ENCODE assay signal across 18 cellular contexts in genomic region chr7:118902600-118902999, GRCh38.
A peak's percentile ranks its signal among the peaks of the same experiment; 100 is the strongest.
DNase-seq lines count a peak whose midpoint lies in the region; ATAC-seq, FAIRE-seq and TF ChIP-seq lines count a peak whose summit lies in the region.
"Had no signal": no experiment of that assay in that cellular context is flagged by ENCODE, and none has a peak within 500 bp of the region (broad histone marks: within the 10 kb centered on the region; RNA-seq: fewer than 3 reads in every experiment).

No MANE protein-coding gene starts in this region.

- H3K27me3 ChIP-seq in bronchial epithelial cell (ENCODE audit: control insufficient read depth, insufficient read depth, low read length): no peaks in the 10 kb centered on the region
- H3K27me3 ChIP-seq in keratinocyte (ENCODE audit: control insufficient read depth, extremely low read depth, insufficient read depth, low read length): no peaks in the 10 kb centered on the region

- FAIRE-seq in bronchial epithelial cell (lab: Jason Lieb, UNC) (no peak), keratinocyte (lab: Jason Lieb, UNC) (no peak)
- FAIRE-seq: GM12891, GM19239 had no signal

- H4K20me1 ChIP-seq in keratinocyte (ENCODE audit: control insufficient read depth, extremely low read depth, insufficient read depth, low read length): no peaks in the 10 kb centered on the region

- H3K79me2 ChIP-seq in keratinocyte (ENCODE audit: control insufficient read depth, insufficient read depth, low read length): no peaks in the 10 kb centered on the region

- no peaks in the 10 kb centered on the region for H3K9me3 ChIP-seq in keratinocyte (ENCODE audit: control insufficient read depth, low read depth, low read length)
- H3K9me3 ChIP-seq: HAP-1 had no signal

- dilution Hi-C loops in keratinocyte (cut with MboI; ENCODE audit: extremely low pct_ligation_motif_present, low sequenced_read_pairs): no loop called here

- no peak overlapping the region for H3K4me2 ChIP-seq in keratinocyte (ENCODE audit: control insufficient read depth, extremely low read depth, insufficient read depth, low read depth, low read length)

- H3K4me1 ChIP-seq in keratinocyte (ENCODE audit: control insufficient read depth, extremely low read depth, insufficient read depth, low read length): peaks cover 8% of the 10 kb centered on the region
- H3K4me1 ChIP-seq: HAP-1 had no signal

- intact Hi-C loops in left ventricle myocardium superior (cut with micrococcal nuclease): no loop called here

- H3K9me1 ChIP-seq in keratinocyte (ENCODE audit: control insufficient read depth, extremely low read depth, insufficient read depth, low read length): no peaks in the 10 kb centered on the region

- H3K27ac ChIP-seq in keratinocyte (ENCODE audit: control insufficient read depth, insufficient read depth, low read length): no peak overlapping the region

- no peak overlapping the region for H3K9ac ChIP-seq in keratinocyte (ENCODE audit: control insufficient read depth, extremely low read depth, insufficient read depth, low read length)

- no peak for TF ChIP-seq CTCF in bronchial epithelial cell (IDR thresholded peaks at IDR 0.05; ENCODE audit: insufficient read depth, low read length, severe bottlenecking)
- TF ChIP-seq CTCF in keratinocyte (optimal IDR thresholded peaks at IDR 0.05 in 1 of 3, IDR thresholded peaks at IDR 0.05 in 1 of 3, conservative IDR thresholded peaks at IDR 0.05 in 1 of 3; ENCODE audit: extremely low read depth in 1 of 3, insufficient read depth in 2 of 3, low read length in 3 of 3): no peak

- ATAC-seq in left ventricle myocardium superior: no peak

- no peak overlapping the region for H2AFZ ChIP-seq in keratinocyte (ENCODE audit: control insufficient read depth, low read length)

- DNase-seq in HPDE6-E6E7 (ENCODE audit: extremely low spot score) (peak; percentile 2), OCI-M1 (lab: John Stamatoyannopoulos, UW) (peak; percentile 1), bronchial epithelial cell (ENCODE audit: low read depth) (peak; percentile 73), keratinocyte (ENCODE audit: low read depth, low spot score) (peak; percentile 4), left ventricle myocardium superior (no peak), NCI-H146 treated with DMSO at 0.1 percent for 48 hours (lab: John Stamatoyannopoulos, UW; ENCODE audit: unreplicated experiment) (no peak)
- DNase-seq: C1 segment of cervical spinal cord; CD4-positive, CD25-positive, alpha-beta regulatory T cell; CD8-positive, alpha-beta memory T cell; COR-L47; DMS 273 treated with DMSO at 0.1 percent for 48 hours; DMS53; DND-41; EL; GOT3 had no signal

- H3K4me3 ChIP-seq in bronchial epithelial cell (ENCODE audit: low read depth, low read length) (no peak overlapping the region), keratinocyte (ENCODE audit: control insufficient read depth in 2 of 3, extremely low read depth in 1 of 3, insufficient read depth in 2 of 3, low read depth in 1 of 3, low read length in 3 of 3) (no peak overlapping the region)
- H3K4me3 ChIP-seq: HAP-1 had no signal

- H3K36me3 ChIP-seq in bronchial epithelial cell (ENCODE audit: control insufficient read depth, insufficient read depth, low read length): no peaks in the 10 kb centered on the region
- no peaks in the 10 kb centered on the region for H3K36me3 ChIP-seq in keratinocyte (ENCODE audit: control insufficient read depth in 2 of 2, extremely low read depth in 1 of 2, insufficient read depth in 2 of 2, low read length in 2 of 2)
- H3K36me3 ChIP-seq: HAP-1 had no signal

Comparison
In these comparisons a context has a peak if more than half of its experiments do, and no peak if none do; other contexts are left out.
1. DNase-seq: peak in HPDE6-E6E7 (single experiment), OCI-M1 (single experiment), bronchial epithelial cell (single experiment) and keratinocyte (single experiment); none in left ventricle myocardium superior (single experiment) and NCI-H146 treated with DMSO at 0.1 percent for 48 hours (single experiment).